ENCODE assay signal across 7 cellular contexts in the genomic region with DNA sequence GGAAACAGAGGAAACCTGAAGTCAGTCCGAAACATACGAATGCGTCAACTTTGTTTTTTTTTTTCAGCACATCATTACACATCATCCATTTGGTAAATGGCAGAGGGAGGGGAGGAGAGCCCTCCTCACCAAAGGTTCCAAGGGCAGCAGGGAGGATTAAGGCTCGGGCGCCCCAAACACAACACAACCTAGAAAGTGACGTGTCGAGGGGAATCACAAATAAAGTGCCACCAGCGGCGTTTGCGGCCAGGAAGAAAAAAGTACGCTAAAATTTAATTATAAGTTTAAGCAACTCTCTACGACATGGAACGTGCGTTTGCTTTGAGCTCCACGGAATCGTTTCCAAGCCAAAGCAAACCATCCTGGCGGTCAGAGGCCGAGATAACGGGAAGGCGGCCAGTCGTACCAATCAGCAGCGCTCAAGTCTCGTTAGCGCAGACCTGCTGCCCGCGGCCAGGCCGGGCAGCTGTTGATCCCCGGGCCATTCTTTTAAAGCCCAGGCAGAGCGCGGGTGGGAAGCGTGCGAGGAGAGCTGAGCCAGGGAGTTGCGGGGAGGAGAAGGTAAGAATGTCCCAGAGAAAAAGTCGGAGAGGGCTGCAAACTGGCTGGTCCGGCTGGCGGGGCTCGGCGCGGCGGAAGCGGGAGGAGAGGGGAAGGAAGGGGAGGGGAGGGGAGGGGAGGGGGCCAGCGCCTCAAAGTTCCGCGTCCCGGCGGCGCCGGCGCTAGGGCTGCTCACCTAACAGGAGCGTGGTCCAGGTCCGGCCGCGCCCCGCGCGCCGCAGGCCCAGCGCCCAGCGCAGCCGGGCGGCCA. TPM values are rescaled to one million over a fixed set of nuclear protein-coding genes. Genes with fewer than 3 reads are reported as not detected.
A peak's percentile ranks its signal among the peaks of the same experiment; 100 is the strongest.
DNase-seq lines count a peak whose midpoint lies in the region; ATAC-seq, FAIRE-seq and TF ChIP-seq lines count a peak whose summit lies in the region.

No MANE protein-coding gene starts in this region.

- H3K4me1 Mint-ChIP-seq in stimulated activated naive CD8-positive, alpha-beta T cell treated with anti-CD3 and anti-CD28 coated beads, Interleukin-15, amount 100 ng/mL, for 72 hours = peaks cover 24% of the 10 kb centered on the region

- TF ChIP-seq POLR2A in GM12892 (IDR thresholded peaks at IDR 0.05; ENCODE audit: low read depth, low read length) = no peak

- H3K27me3 Mint-ChIP-seq in stimulated activated naive CD8-positive, alpha-beta T cell treated with anti-CD3 and anti-CD28 coated beads, Interleukin-15, amount 100 ng/mL, for 72 hours = no peaks in the 10 kb centered on the region

- H3K4me1 ChIP-seq in esophagus (ENCODE audit: control insufficient read depth in 2 of 2, insufficient read depth in 2 of 2, low read length in 1 of 2) = no peaks in the 10 kb centered on the region

- FAIRE-seq in GM12892 (lab: Jason Lieb, UNC) = no peak

- ATAC-seq in HG03025 (IDR thresholded peaks at IDR 0.05; ENCODE audit: low FRiP score, unreplicated experiment) = peak; percentile 13
- no peak for ATAC-seq in stimulated activated naive CD8-positive, alpha-beta T cell treated with anti-CD3 and anti-CD28 coated beads, Interleukin-15, amount 100 ng/mL, for 72 hours

- no peaks in the 10 kb centered on the region for H3K9me3 Mint-ChIP-seq in stimulated activated naive CD8-positive, alpha-beta T cell treated with anti-CD3 and anti-CD28 coated beads, Interleukin-15, amount 100 ng/mL, for 72 hours

- H3K9me3 ChIP-seq in esophagus (ENCODE audit: control insufficient read depth in 2 of 2, insufficient read depth in 1 of 2, low read depth in 1 of 2, low read length in 1 of 2) = no peaks in the 10 kb centered on the region

- WGBS in esophagus, 2 donors = 1% methylated on average over 49 to 61 of the region's 61 CpGs

- H3K27ac ChIP-seq in esophagus (ENCODE audit: low read depth in 2 of 2, low read length in 1 of 2) = peak overlapping the region; percentile 83 to 96

- no peaks in the 10 kb centered on the region for H3K27me3 ChIP-seq in esophagus (ENCODE audit: control insufficient read depth in 1 of 2, insufficient read depth in 2 of 2, low read length in 2 of 2)

- H3K36me3 ChIP-seq in esophagus (ENCODE audit: control insufficient read depth in 2 of 2, insufficient read depth in 2 of 2, low read length in 1 of 2) = no peaks in the 10 kb centered on the region

- peak overlapping the region; percentile 76 to 93 for H3K4me3 ChIP-seq in esophagus (ENCODE audit: low read depth in 1 of 2, low read length in 2 of 2)

- DNase-seq in GM12892 (ENCODE audit: insufficient read length) (peak; percentile 13), NCI-H82 (lab: John Stamatoyannopoulos, UW) (peak; percentile 76), activated T-cell treated with anti-CD3 and anti-CD28 coated beads for 4 hours (peak; percentile 4), mucosa of gallbladder (ENCODE audit: low spot score) (peak; percentile 51)
- peak; percentile 31 to 39 for DNase-seq in stimulated activated naive CD8-positive, alpha-beta T cell treated with anti-CD3 and anti-CD28 coated beads, Interleukin-15, amount 100 ng/mL, for 72 hours

- peak overlapping the region; percentile 92 to 94 for H3K4me3 Mint-ChIP-seq in stimulated activated naive CD8-positive, alpha-beta T cell treated with anti-CD3 and anti-CD28 coated beads, Interleukin-15, amount 100 ng/mL, for 72 hours

- H3K27ac Mint-ChIP-seq in stimulated activated naive CD8-positive, alpha-beta T cell treated with anti-CD3 and anti-CD28 coated beads, Interleukin-15, amount 100 ng/mL, for 72 hours = peak overlapping the region; percentile 92

RNA-seq across cellular contexts. Expression of a gene that starts 0.7 kb away (rescaled TPM):
- 1.1 TPM for polyA plus RNA-seq in GM12892 (2012; ENCODE audit: missing spikeins)
- 1 to 10 TPM; 2.1 to 2.8 TPM for polyA plus RNA-seq in esophagus
- 25.2 TPM for total RNA-seq in mucosa of gallbladder

Comparison
In these comparisons a context has a peak if more than half of its experiments do, and no peak if none do; other contexts are left out.
1. DNase-seq: peak in every context shown above with its lines; median percentile 76 in NCI-H82; 51 in mucosa of gallbladder; 35 in stimulated activated naive CD8-positive, alpha-beta T cell treated with anti-CD3 and anti-CD28 coated beads, Interleukin-15, amount 100 ng/mL, for 72 hours; 13 in GM12892; 4 in activated T-cell treated with anti-CD3 and anti-CD28 coated beads for 4 hours.